Comparison of ENCODE assay signal across 11 cellular contexts in the genomic region with DNA sequence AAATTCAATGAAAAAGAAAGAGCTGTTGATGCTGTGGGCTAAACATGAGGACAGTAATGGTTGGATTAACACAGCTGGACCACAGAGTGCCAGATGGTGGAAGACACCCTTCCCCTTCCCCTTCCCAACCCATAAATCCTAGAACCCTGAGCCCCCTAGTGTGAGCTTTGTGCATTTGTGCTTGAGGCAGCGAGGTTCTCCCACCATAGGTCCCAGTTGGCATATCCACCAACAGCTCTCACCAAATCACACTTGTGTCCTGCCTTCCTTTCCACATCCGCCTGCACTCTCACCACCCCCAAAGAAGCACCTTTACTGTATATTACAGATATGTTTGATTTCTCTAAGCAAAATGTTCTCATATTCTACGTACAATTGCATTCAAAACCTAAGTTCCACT. TPM values are rescaled to one million over a fixed set of nuclear protein-coding genes. Genes with fewer than 3 reads are reported as not detected.
DNase-seq lines count a peak whose midpoint lies in the region; ATAC-seq and TF ChIP-seq lines count a peak whose summit lies in the region.
"Had no signal": no experiment of that assay in that cellular context is flagged by ENCODE, and none has a peak within 500 bp of the region (broad histone marks: within the 10 kb centered on the region; RNA-seq: fewer than 3 reads in every experiment).

No MANE protein-coding gene starts in this region.

- in situ Hi-C loops in Panc1 (cut with HindIII; ENCODE audit: low pct_unique_long_range_greater_than_20kb, low sequenced_read_pairs), result no loop called here

- POLR2A ChIA-PET in Caco-2 (lab: Charles Lee) (no interaction called here), Panc1 (lab: Charles Lee) (no interaction called here)

- no peaks in the 10 kb centered on the region for H3K4me1 Mint-ChIP-seq in Caco-2 (ENCODE audit: low read depth, unreplicated experiment)
- H3K4me1 Mint-ChIP-seq in osteocyte (ENCODE audit: unreplicated experiment), result no peaks in the 10 kb centered on the region

- H3K9me3 ChIP-seq in Caco-2, result no peaks in the 10 kb centered on the region
- H3K9me3 ChIP-seq in Panc1 (ENCODE audit: control insufficient read depth, insufficient read depth, low read depth, low read length), result no peaks in the 10 kb centered on the region

- H3K4me1 ChIP-seq in Caco-2 (no peaks in the 10 kb centered on the region), Panc1 (ENCODE audit: control insufficient read depth, insufficient read depth, low read length) (no peaks in the 10 kb centered on the region)

- H3K27me3 Mint-ChIP-seq in Caco-2 (ENCODE audit: insufficient read depth, unreplicated experiment) (no peaks in the 10 kb centered on the region), osteocyte (ENCODE audit: unreplicated experiment) (peaks cover 43% of the 10 kb centered on the region)

- CTCF ChIA-PET in Caco-2 (lab: Charles Lee), result interaction anchor here (0.8 kb wide), 1 partner anchor 96 kb away, joined by 3 read pairs; no protein-coding TSS in a partner anchor
- CTCF ChIA-PET in Panc1 (lab: Charles Lee), result no interaction called here

- H3K4me3 ChIP-seq in Caco-2 (ENCODE audit: low read depth, low read length), result no peak overlapping the region
- no peak overlapping the region for H3K4me3 ChIP-seq in Panc1 (ENCODE audit: low read depth in 2 of 2, low read length in 2 of 2)
- peak overlapping the region; percentile 3 for H3K4me3 ChIP-seq in epithelial cell of proximal tubule (ENCODE audit: low read depth, low read length)
- H3K4me3 ChIP-seq: dorsolateral prefrontal cortex had no signal

- H3K27me3 ChIP-seq in Caco-2 (replicated peaks; ENCODE audit: control insufficient read depth, insufficient read depth, low read length) (no peaks in the 10 kb centered on the region), Panc1 (ENCODE audit: control insufficient read depth, insufficient read depth, low read length) (peaks cover 6% of the 10 kb centered on the region; the same call in 1 of the 2 replicates)
- H3K27me3 ChIP-seq: dorsolateral prefrontal cortex had no signal

- no peaks in the 10 kb centered on the region for H3K36me3 ChIP-seq in Caco-2 (ENCODE audit: control insufficient read depth, insufficient read depth, low read length)
- H3K36me3 ChIP-seq in Panc1 (ENCODE audit: control insufficient read depth, insufficient read depth, low read length), result no peaks in the 10 kb centered on the region

- DNase-seq in Caco-2 (peak in 1 of 2 experiments; percentile 4), Panc1 (ENCODE audit: low read depth, low spot score) (no peak), epithelial cell of proximal tubule (ENCODE audit: low read depth) (no peak), osteocyte (ENCODE audit: extremely low spot score, unreplicated experiment) (no peak)
- DNase-seq: dorsolateral prefrontal cortex, NCI-H2029 had no signal

- H3K9me3 Mint-ChIP-seq in Caco-2 (ENCODE audit: unreplicated experiment), result no peaks in the 10 kb centered on the region
- H3K9me3 Mint-ChIP-seq in osteocyte (ENCODE audit: unreplicated experiment), result peaks cover 8% of the 10 kb centered on the region

- H3K36me3 Mint-ChIP-seq in Caco-2 (ENCODE audit: insufficient read depth, unreplicated experiment), result no peaks in the 10 kb centered on the region
- H3K36me3 Mint-ChIP-seq in osteocyte (ENCODE audit: unreplicated experiment), result peaks cover 2% of the 10 kb centered on the region

- H3K4me3 Mint-ChIP-seq in Caco-2 (ENCODE audit: unreplicated experiment) (no peak overlapping the region), osteocyte (ENCODE audit: unreplicated experiment) (no peak overlapping the region)

- H3K27ac ChIP-seq in Panc1 (ENCODE audit: low read length), result no peak overlapping the region
- H3K27ac ChIP-seq: dorsolateral prefrontal cortex, VCaP had no signal

- TF ChIP-seq CTCF in Caco-2 (IDR thresholded peaks at IDR 0.05; ENCODE audit: insufficient read depth in 1 of 2, low read depth in 1 of 2, low read length in 1 of 2, severe bottlenecking in 1 of 2, unreplicated experiment in 1 of 2) (peak; percentile 24 to 25), Panc1 (IDR thresholded peaks at IDR 0.05) (peak; percentile 9; the same call in 1 of the 2 replicates), epithelial cell of proximal tubule (conservative IDR thresholded peaks at IDR 0.05; ENCODE audit: low read depth, low read length) (peak; percentile 21), osteocyte (IDR thresholded peaks at IDR 0.05) (no peak)

- H3K27ac Mint-ChIP-seq in Caco-2 (ENCODE audit: unreplicated experiment), result no peak overlapping the region
- no peak overlapping the region for H3K27ac Mint-ChIP-seq in osteocyte (ENCODE audit: unreplicated experiment)

- BruUV-seq in Caco-2 (replicated peaks; lab: Mats Ljungman, UMichigan) (no TSS peak), Panc1 (replicated peaks; lab: Mats Ljungman, UMichigan) (no TSS peak)

- ATAC-seq in GM18870 (IDR thresholded peaks at IDR 0.05; ENCODE audit: unreplicated experiment) (peak; percentile 4), Panc1 (no peak), GM21576 (IDR thresholded peaks at IDR 0.05; ENCODE audit: unreplicated experiment) (no peak), HG02763 (IDR thresholded peaks at IDR 0.05; ENCODE audit: unreplicated experiment) (no peak), HG03521 (IDR thresholded peaks at IDR 0.05; ENCODE audit: unreplicated experiment) (no peak)

- intact Hi-C loops in Caco-2 (cut with micrococcal nuclease; ENCODE audit: unreplicated experiment) (loop anchor here (5.0 kb wide), 1 partner anchor 95 kb away; a partner anchor contains a TSS), Panc1 (cut with micrococcal nuclease; ENCODE audit: unreplicated experiment) (no loop called here)

RNA-seq across cellular contexts. Expression of a gene that starts 32.8 kb away (rescaled TPM):
- 79.2 and 81.2 TPM in 2 replicates for total RNA-seq in Caco-2 (2022)
- total RNA-seq in Panc1 (2021; ENCODE audit: unreplicated experiment), result 79.2 TPM
- 45.1 TPM for polyA plus RNA-seq in Panc1 (2012; ENCODE audit: insufficient read length)
- 73.1 and 91.7 TPM in 2 replicates for total RNA-seq in epithelial cell of proximal tubule
- 71.4 and 77.7 TPM in 2 replicates for total RNA-seq in osteocyte
